Comparison of ENCODE assay signal across 25 cellular contexts in genomic region chr13:45179428-45179827, GRCh38. TPM values are rescaled to one million over a fixed set of nuclear protein-coding genes. Genes with fewer than 3 reads are reported as not detected.
DNase-seq lines count a peak whose midpoint lies in the region; ATAC-seq, FAIRE-seq and TF ChIP-seq lines count a peak whose summit lies in the region.
"Had no signal": no experiment of that assay in that cellular context is flagged by ENCODE, and none has a peak within 500 bp of the region (broad histone marks: within the 10 kb centered on the region; RNA-seq: fewer than 3 reads in every experiment).

No MANE protein-coding gene starts in this region.

- H3K36me3 Mint-ChIP-seq in type B pancreatic cell, result peaks cover 17% of the 10 kb centered on the region

- peaks cover 31% of the 10 kb centered on the region for H3K4me1 ChIP-seq in HepG2 (ENCODE audit: insufficient read depth, low read length)
- H3K4me1 ChIP-seq: prostate gland, thyroid gland had no signal

- no peak overlapping the region for H3K4me3 Mint-ChIP-seq in type B pancreatic cell
- H3K4me3 Mint-ChIP-seq: stimulated activated naive B cell treated with anti-CD40 and anti-IgM and Interleukin-4, amounts not matched to agents 10 μg/mL and 1 μg/mL and 100 μg/mL, for 72 hours had no signal

- TF ChIP-seq CTCF in HepG2 (CRISPR knock-in tag; IDR thresholded peaks at IDR 0.05) (no peak), type B pancreatic cell (conservative IDR thresholded peaks at IDR 0.05) (no peak)

- TF ChIP-seq RAD21 in HepG2 (CRISPR knock-in tag; IDR thresholded peaks at IDR 0.05), result no peak

- in situ Hi-C loops in HepG2 (cut with HindIII; ENCODE audit: extremely low pct_ligation_motif_present, low pct_unique_long_range_greater_than_20kb), result no loop called here

- peak overlapping the region; percentile 20 for H3K27ac Mint-ChIP-seq in type B pancreatic cell
- H3K27ac Mint-ChIP-seq: stimulated activated naive B cell treated with anti-CD40 and anti-IgM and Interleukin-4, amounts not matched to agents 10 μg/mL and 1 μg/mL and 100 μg/mL, for 72 hours had no signal

- POLR2A ChIA-PET in HepG2 (lab: Yijun Ruan, JAX), result interaction anchor here (1.0 kb wide), 1 partner anchor 161 kb away, joined by 3 read pairs; no protein-coding TSS in a partner anchor

- H4K20me1 ChIP-seq in HepG2 (ENCODE audit: insufficient read depth, low read length), result no peaks in the 10 kb centered on the region

- H3K9me3 Mint-ChIP-seq in type B pancreatic cell, result no peaks in the 10 kb centered on the region
- H3K9me3 Mint-ChIP-seq: naive thymus-derived CD8-positive, alpha-beta T cell had no signal

- H3K4me2 ChIP-seq in HepG2 (ENCODE audit: low read depth, low read length), result peak overlapping the region; percentile 37

- peak overlapping the region in 1 of 3 experiments; percentile 3; a peak in 1 of 6 replicates for H3K4me3 ChIP-seq in HepG2 (replicated peaks in 1 of 3; ENCODE audit: insufficient read depth in 1 of 3, low read depth in 2 of 3, low read length in 3 of 3)
- H3K4me3 ChIP-seq: lung, MG63, prostate gland, SK-N-MC, thyroid gland had no signal

- intact Hi-C loops in HepG2 (cut with micrococcal nuclease; ENCODE audit: unreplicated experiment), result loop anchor here (2.0 kb wide), 1 partner anchor 59 kb away; the partner anchor contains the start of gene GTF2F2

- 0 out of 4 replicates have a peak, but pooled peaks of 1 of the 2 experiments have one; percentile 6 for TF ChIP-seq EP300 in HepG2 (IDR thresholded peaks at IDR 0.05; ENCODE audit: low read depth in 2 of 2, low read length in 2 of 2)
- TF ChIP-seq EP300 in HepG2 (CRISPR knock-in tag; IDR thresholded peaks at IDR 0.05; ENCODE audit: borderline replicate concordance), result no peak

- peaks cover 20% of the 10 kb centered on the region for H3K4me1 Mint-ChIP-seq in type B pancreatic cell (ENCODE audit: unreplicated experiment)

- H3K27me3 Mint-ChIP-seq in type B pancreatic cell, result no peaks in the 10 kb centered on the region
- H3K27me3 Mint-ChIP-seq: naive thymus-derived CD8-positive, alpha-beta T cell; stimulated activated naive B cell treated with anti-CD40 and anti-IgM and Interleukin-4, amounts not matched to agents 10 μg/mL and 1 μg/mL and 100 μg/mL, for 72 hours had no signal

- peak overlapping the region; percentile 59 for H3K27ac ChIP-seq in HepG2 (ENCODE audit: extremely low read length, insufficient read depth, low read length)
- H3K27ac ChIP-seq: 22Rv1, C4-2B, foreskin keratinocyte, prostate gland, SK-N-MC, thyroid gland had no signal

- no peaks in the 10 kb centered on the region for H3K27me3 ChIP-seq in HepG2 (ENCODE audit: control insufficient read depth in 1 of 2, insufficient read depth in 2 of 2, low read length in 2 of 2)
- H3K27me3 ChIP-seq: foreskin keratinocyte, MG63, thyroid gland had no signal

- peaks cover 3% of the 10 kb centered on the region for H3K79me2 ChIP-seq in HepG2 (ENCODE audit: insufficient read depth, low read length)

- peak; percentile 89 for ATAC-seq in HepG2
- no peak for ATAC-seq in GM21786 (IDR thresholded peaks at IDR 0.05; ENCODE audit: unreplicated experiment)
- ATAC-seq: naive thymus-derived CD8-positive, alpha-beta T cell; stimulated activated naive B cell treated with anti-CD40 and anti-IgM and Interleukin-4, amounts not matched to agents 10 μg/mL and 1 μg/mL and 100 μg/mL, for 72 hours had no signal

- peak overlapping the region; percentile 26; the same call in 1 of the 2 replicates for H3K9ac ChIP-seq in HepG2 (ENCODE audit: insufficient read depth, low read depth, low read length)

- H3K36me3 ChIP-seq in HepG2 (replicated peaks in 1 of 2; ENCODE audit: control insufficient read depth in 1 of 2, insufficient read depth in 2 of 2, low read length in 2 of 2), result peaks cover 0 to 9% of the 10 kb centered on the region in 2 experiments; a peak in 1 of 5 replicates
- H3K36me3 ChIP-seq: prostate gland, thyroid gland had no signal

- CTCF ChIA-PET in HepG2 (lab: Yijun Ruan, JAX; ENCODE audit: low intra/inter-chr PET ratio, low total read pairs), result no interaction called here

- no peak for TF ChIP-seq POLR2A in HepG2 (IDR thresholded peaks at IDR 0.05; ENCODE audit: insufficient read depth in 1 of 2, low read depth in 2 of 2, low read length in 2 of 2)

- DNase-seq in NCI-H146 (lab: John Stamatoyannopoulos, UW), result peak; percentile 13
- no peak for DNase-seq in NCI-H146 treated with DMSO at 0.1 percent for 48 hours (lab: John Stamatoyannopoulos, UW; ENCODE audit: unreplicated experiment)
- DNase-seq in astrocyte of the hippocampus (ENCODE audit: low read depth, low spot score), result peak; percentile 79
- DNase-seq in HepG2 (ENCODE audit: low spot score), result peak; percentile 70
- no peak for DNase-seq in type B pancreatic cell (ENCODE audit: extremely low spot score, unreplicated experiment)
- DNase-seq in NK-92 treated with Interleukin-12 subunit alpha and Interleukin-12 subunit beta, amount 100 ng/mL, for 24 hours (lab: John Stamatoyannopoulos, UW), result no peak
- DNase-seq in SK-N-DZ (ENCODE audit: low spot score), result no peak
- DNase-seq: activated CD4-positive, alpha-beta T cell treated with anti-CD3 and anti-CD28 coated beads for 1 hour; activated gamma-delta T cell; amygdala; foreskin keratinocyte; naive thymus-derived CD8-positive, alpha-beta T cell; NCI-H187 treated with DMSO at 0.1 percent for 48 hours; NCI-H446 treated with DMSO at 0.1 percent for 48 hours; stimulated activated naive B cell treated with anti-CD40 and anti-IgM and Interleukin-4, amounts not matched to agents 10 μg/mL and 1 μg/mL and 100 μg/mL, for 72 hours had no signal

- H2AFZ ChIP-seq in HepG2 (ENCODE audit: low read length), result no peak overlapping the region

- FAIRE-seq in HepG2 (lab: Jason Lieb, UNC), result no peak
- FAIRE-seq: HTR-8/SVneo had no signal

- no peaks in the 10 kb centered on the region for H3K9me3 ChIP-seq in HepG2 (ENCODE audit: low read length)
- H3K9me3 ChIP-seq: MG63, prostate gland, thyroid gland had no signal

- BruUV-seq in HepG2 (replicated peaks; lab: Mats Ljungman, UMichigan), result no TSS peak

TF ChIP-seq in HepG2, 621 proteins besides CTCF, POLR2A, EP300 and RAD21 (continues in another document):
- TF ChIP-seq SOX13 (IDR thresholded peaks at IDR 0.05) (no peak), SOX13 (CRISPR knock-in tag; conservative IDR thresholded peaks at IDR 0.05 in 1 of 2, IDR thresholded peaks at IDR 0.05 in 1 of 2) (peak in 1 of 2 experiments; percentile 32; a peak in 1 of 4 replicates)

RNA-seq across cellular contexts. Expression of gene KCTD4, which starts 21.4 kb away (rescaled TPM):
- not detected in 2 replicates for total RNA-seq in HepG2 (2016; rRNA removed; fragmentation: Illumina TruSeq; extraction: Trizol)
- total RNA-seq in HepG2 (2016; cell fraction: cytosol; rRNA removed; fragmentation: Illumina TruSeq; extraction: Trizol; ENCODE audit: low read depth), result not detected in 2 replicates
- not detected in 2 replicates for total RNA-seq in HepG2 (2016; cell fraction: insoluble cytoplasmic fraction; rRNA removed; fragmentation: Illumina TruSeq; extraction: Trizol)
- not detected in 2 replicates for total RNA-seq in HepG2 (2016; cell fraction: membrane; rRNA removed; fragmentation: Illumina TruSeq; extraction: Trizol)
- total RNA-seq in HepG2 (2016; cell fraction: nucleus; rRNA removed; fragmentation: Illumina TruSeq; extraction: Trizol), result not detected in 2 replicates
- not detected in 2 replicates for polyA plus RNA-seq in HepG2 (2011; rRNA removed)
- not detected in 2 replicates for polyA plus RNA-seq in HepG2 (2011; cell fraction: cytosol; rRNA removed)
- not detected in 2 replicates for polyA plus RNA-seq in HepG2 (2011; cell fraction: nucleus; rRNA removed)
- not detected in 2 replicates for polyA plus RNA-seq in HepG2 (2012)
- polyA plus RNA-seq in HepG2 (2016; cell fraction: cytosol; fragmentation: Illumina TruSeq; extraction: Trizol; ENCODE audit: low read depth), result not detected in 2 replicates
- polyA plus RNA-seq in HepG2 (2016; cell fraction: insoluble cytoplasmic fraction; fragmentation: Illumina TruSeq; extraction: Trizol; ENCODE audit: low read depth), result not detected in 2 replicates
- polyA plus RNA-seq in HepG2 (2016; cell fraction: membrane; fragmentation: Illumina TruSeq; extraction: Trizol; ENCODE audit: low read depth), result not detected in 2 replicates
- not detected in 2 replicates for polyA plus RNA-seq in HepG2 (2016; cell fraction: nucleus; fragmentation: Illumina TruSeq; extraction: Trizol; ENCODE audit: insufficient read depth, low read depth)
- not detected in 2 replicates for polyA minus RNA-seq in HepG2 (2011; rRNA and poly(A)+ RNA removed; ENCODE audit: low replicate concordance)
- not detected in 2 replicates for polyA minus RNA-seq in HepG2 (2011; cell fraction: cytosol; rRNA and poly(A)+ RNA removed)
- not detected in 2 replicates for polyA minus RNA-seq in HepG2 (2011; cell fraction: nucleus; rRNA and poly(A)+ RNA removed)
- not detected in 2 replicates for total RNA-seq in type B pancreatic cell (ENCODE audit: low replicate concordance)
- not detected in 2 replicates for polyA plus RNA-seq in SK-N-DZ (2014; cell fraction: cytosol; rRNA removed)
- polyA plus RNA-seq in SK-N-DZ (2014; cell fraction: nucleus; rRNA removed), result 0.08 TPM in 1 of 2 replicates, not detected in the other
- total RNA-seq: H4; lung; naive thymus-derived CD8-positive, alpha-beta T cell; prostate gland had no signal
- polyA plus RNA-seq: lung had no signal

RNA-seq across cellular contexts. Expression of gene GTF2F2, which starts 59.1 kb away (rescaled TPM):
- total RNA-seq in HepG2 (2016; rRNA removed; fragmentation: Illumina TruSeq; extraction: Trizol) (32.8 and 48.3 TPM in 2 replicates), type B pancreatic cell (ENCODE audit: low replicate concordance) (17.5 and 21.8 TPM in 2 replicates)
- 3.7 and 6.0 TPM in 2 replicates for total RNA-seq in HepG2 (2016; cell fraction: cytosol; rRNA removed; fragmentation: Illumina TruSeq; extraction: Trizol; ENCODE audit: low read depth)
- 34.9 and 50.9 TPM in 2 replicates for total RNA-seq in HepG2 (2016; cell fraction: insoluble cytoplasmic fraction; rRNA removed; fragmentation: Illumina TruSeq; extraction: Trizol)
- total RNA-seq in HepG2 (2016; cell fraction: membrane; rRNA removed; fragmentation: Illumina TruSeq; extraction: Trizol), result 12.3 and 12.5 TPM in 2 replicates
- 21.0 and 24.0 TPM in 2 replicates for total RNA-seq in HepG2 (2016; cell fraction: nucleus; rRNA removed; fragmentation: Illumina TruSeq; extraction: Trizol)
- polyA plus RNA-seq in HepG2 (2011; rRNA removed), result 8.5 and 10.6 TPM in 2 replicates
- polyA plus RNA-seq in HepG2 (2011; cell fraction: cytosol; rRNA removed), result 6.8 and 8.9 TPM in 2 replicates
- polyA plus RNA-seq in HepG2 (2011; cell fraction: nucleus; rRNA removed), result 2.5 and 3.7 TPM in 2 replicates
- 15.5 and 16.7 TPM in 2 replicates for polyA plus RNA-seq in HepG2 (2012)
- 3.1 and 3.2 TPM in 2 replicates for polyA plus RNA-seq in HepG2 (2016; cell fraction: cytosol; fragmentation: Illumina TruSeq; extraction: Trizol; ENCODE audit: low read depth)
- 44.7 and 48.6 TPM in 2 replicates for polyA plus RNA-seq in HepG2 (2016; cell fraction: insoluble cytoplasmic fraction; fragmentation: Illumina TruSeq; extraction: Trizol; ENCODE audit: low read depth)
- 6.9 and 7.2 TPM in 2 replicates for polyA plus RNA-seq in HepG2 (2016; cell fraction: membrane; fragmentation: Illumina TruSeq; extraction: Trizol; ENCODE audit: low read depth)
- polyA plus RNA-seq in HepG2 (2016; cell fraction: nucleus; fragmentation: Illumina TruSeq; extraction: Trizol; ENCODE audit: insufficient read depth, low read depth), result 17.9 and 21.2 TPM in 2 replicates
- 2.7 and 3.2 TPM in 2 replicates for polyA minus RNA-seq in HepG2 (2011; rRNA and poly(A)+ RNA removed; ENCODE audit: low replicate concordance)
- polyA minus RNA-seq in HepG2 (2011; cell fraction: cytosol; rRNA and poly(A)+ RNA removed), result 7.3 and 10.5 TPM in 2 replicates
- 17.1 and 17.2 TPM in 2 replicates for polyA minus RNA-seq in HepG2 (2011; cell fraction: nucleus; rRNA and poly(A)+ RNA removed)
- polyA plus RNA-seq in SK-N-DZ (2014; cell fraction: cytosol; rRNA removed), result 46.8 and 49.0 TPM in 2 replicates
- polyA plus RNA-seq in SK-N-DZ (2014; cell fraction: nucleus; rRNA removed), result 19.1 and 27.3 TPM in 2 replicates

Comparison
In these comparisons a context has a peak if more than half of its experiments do, and no peak if none do; other contexts are left out.
1. DNase-seq: peak in NCI-H146 (single experiment), astrocyte of the hippocampus (single experiment) and HepG2 (single experiment); none in NCI-H146 treated with DMSO at 0.1 percent for 48 hours (single experiment), type B pancreatic cell (single experiment), NK-92 treated with Interleukin-12 subunit alpha and Interleukin-12 subunit beta, amount 100 ng/mL, for 24 hours (single experiment) and SK-N-DZ (single experiment).